20 cellular contexts compared by ENCODE assay signal in the genomic region with DNA sequence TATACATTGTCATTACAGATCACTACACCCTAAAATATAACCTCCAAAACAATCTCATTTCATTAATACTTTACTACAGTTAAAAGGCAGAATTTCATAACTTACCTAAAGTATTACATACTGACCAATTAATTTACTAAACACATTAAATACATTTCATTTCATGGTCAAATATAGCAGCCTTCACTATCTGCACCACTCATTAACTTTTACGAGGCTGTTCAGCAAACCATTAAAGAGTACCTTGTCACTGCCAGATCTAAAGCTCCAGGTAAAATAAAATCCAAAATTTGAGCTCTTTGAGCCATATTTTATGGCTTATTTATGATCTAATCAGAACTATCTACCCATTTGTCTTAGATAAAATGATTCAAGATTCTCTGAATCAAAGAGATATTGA.
DNase-seq lines count a peak whose midpoint lies in the region; ATAC-seq and TF ChIP-seq lines count a peak whose summit lies in the region.
"Had no signal": no experiment of that assay in that cellular context is flagged by ENCODE, and none has a peak within 500 bp of the region (broad histone marks: within the 10 kb centered on the region; RNA-seq: fewer than 3 reads in every experiment).

No MANE protein-coding gene starts in this region.

- POLR2A ChIA-PET in MCF 10A (lab: Yijun Ruan, JAX), result interaction anchor here (1.1 to 5.3 kb wide), 5 partner anchors 9 to 66 kb away, joined by 3 to 45 read pairs (median 4); partner anchors contain the start of gene RBM34

- H3K27me3 Mint-ChIP-seq in MCF 10A (ENCODE audit: insufficient read depth, unreplicated experiment) (no peaks in the 10 kb centered on the region), T-helper 17 cell (no peaks in the 10 kb centered on the region), memory B cell (no peaks in the 10 kb centered on the region)
- no peaks in the 10 kb centered on the region for H3K27me3 Mint-ChIP-seq in stimulated activated naive CD8-positive, alpha-beta T cell treated with anti-CD3 and anti-CD28 coated beads, Interleukin-15, amount 100 ng/mL, for 72 hours

- H3K9me3 Mint-ChIP-seq in MCF 10A (ENCODE audit: unreplicated experiment) (no peaks in the 10 kb centered on the region), memory B cell (no peaks in the 10 kb centered on the region)
- H3K9me3 Mint-ChIP-seq in stimulated activated naive CD8-positive, alpha-beta T cell treated with anti-CD3 and anti-CD28 coated beads, Interleukin-15, amount 100 ng/mL, for 72 hours, result no peaks in the 10 kb centered on the region
- H3K9me3 Mint-ChIP-seq: H9 had no signal

- no peaks in the 10 kb centered on the region for H3K4me1 ChIP-seq in breast epithelium
- no peaks in the 10 kb centered on the region for H3K4me1 ChIP-seq in spleen
- H3K4me1 ChIP-seq: Peyer's patch, SJCRH30 had no signal

- H3K9me3 ChIP-seq in breast epithelium, result no peaks in the 10 kb centered on the region
- no peaks in the 10 kb centered on the region for H3K9me3 ChIP-seq in T-helper 17 cell (ENCODE audit: control insufficient read depth, low read length, poor library complexity, severe bottlenecking)
- no peaks in the 10 kb centered on the region for H3K9me3 ChIP-seq in spleen
- H3K9me3 ChIP-seq: Peyer's patch, SJCRH30 had no signal

- H3K4me3 ChIP-seq in breast epithelium (no peak overlapping the region), spleen (no peak overlapping the region)
- H3K4me3 ChIP-seq: GM12878, Peyer's patch, SJCRH30 had no signal

- H3K36me3 Mint-ChIP-seq in MCF 10A (ENCODE audit: insufficient read depth, unreplicated experiment), result peaks cover 88% of the 10 kb centered on the region
- peaks cover 9% of the 10 kb centered on the region for H3K36me3 Mint-ChIP-seq in T-helper 17 cell (ENCODE audit: low read depth)
- H3K36me3 Mint-ChIP-seq in memory B cell, result peaks cover 15% of the 10 kb centered on the region

- ATAC-seq in T-helper 17 cell (no peak), memory B cell (ENCODE audit: low read depth) (no peak)
- ATAC-seq in stimulated activated naive CD8-positive, alpha-beta T cell treated with anti-CD3 and anti-CD28 coated beads, Interleukin-15, amount 100 ng/mL, for 72 hours, result no peak
- ATAC-seq: GM12878 had no signal

- no TSS peak for BruUV-seq in MCF 10A (replicated peaks; lab: Mats Ljungman, UMichigan)

- intact Hi-C loops in MCF 10A (cut with micrococcal nuclease) (no loop called here), breast epithelium (cut with DNase I; ENCODE audit: low total_unique reads) (no loop called here), spleen (cut with DNase I; ENCODE audit: low total_unique reads) (no loop called here)

- 90 to 98% (median 93%) methylated on average over 1 of the region's 1 CpG for WGBS in spleen, 5 donors

- TF ChIP-seq POLR2A in breast epithelium (IDR thresholded peaks at IDR 0.05) (no peak), spleen (IDR thresholded peaks at IDR 0.05) (no peak)

- H3K36me3 ChIP-seq in breast epithelium (peaks cover 4% of the 10 kb centered on the region), spleen (peaks cover 0 to 100% (median 79%) of the 10 kb centered on the region in 6 donors)

- CTCF ChIA-PET in MCF 10A (lab: Yijun Ruan, JAX), result interaction anchor here (0.7 to 1.6 kb wide), 3 partner anchors 15 to 189 kb away, joined by 4 to 8 read pairs (median 5); no protein-coding TSS in a partner anchor

- H3K4me1 Mint-ChIP-seq in MCF 10A (ENCODE audit: insufficient read depth, unreplicated experiment) (peaks cover 3% of the 10 kb centered on the region), T-helper 17 cell (peaks cover 14% of the 10 kb centered on the region), memory B cell (no peaks in the 10 kb centered on the region)
- no peaks in the 10 kb centered on the region for H3K4me1 Mint-ChIP-seq in stimulated activated naive CD8-positive, alpha-beta T cell treated with anti-CD3 and anti-CD28 coated beads, Interleukin-15, amount 100 ng/mL, for 72 hours
- H3K4me1 Mint-ChIP-seq: H9 had no signal

- H3K27ac ChIP-seq in breast epithelium (no peak overlapping the region), spleen (no peak overlapping the region)
- H3K27ac ChIP-seq: C4-2B, Peyer's patch, SJCRH30 had no signal

- no peaks in the 10 kb centered on the region for H3K27me3 ChIP-seq in breast epithelium
- H3K27me3 ChIP-seq in spleen (replicated peaks in 1 of 7), result no peaks in the 10 kb centered on the region
- H3K27me3 ChIP-seq: Peyer's patch, SJCRH30 had no signal

- TF ChIP-seq CTCF in MCF 10A (IDR thresholded peaks at IDR 0.05; ENCODE audit: unreplicated experiment) (no peak), breast epithelium (IDR thresholded peaks at IDR 0.05) (no peak), spleen (IDR thresholded peaks at IDR 0.05 in 8 of 11, conservative IDR thresholded peaks at IDR 0.05 in 3 of 11) (no peak)

- H3K4me3 Mint-ChIP-seq in MCF 10A (ENCODE audit: unreplicated experiment), result no peak overlapping the region
- no peak overlapping the region for H3K4me3 Mint-ChIP-seq in T-helper 17 cell
- H3K4me3 Mint-ChIP-seq in memory B cell, result no peak overlapping the region
- H3K4me3 Mint-ChIP-seq in stimulated activated naive CD8-positive, alpha-beta T cell treated with anti-CD3 and anti-CD28 coated beads, Interleukin-15, amount 100 ng/mL, for 72 hours, result no peak overlapping the region
- H3K4me3 Mint-ChIP-seq: H9 had no signal

- DNase-seq in MCF 10A (ENCODE audit: unreplicated experiment) (no peak), breast epithelium (ENCODE audit: low spot score in 2 of 2) (no peak), T-helper 17 cell (no peak), memory B cell (ENCODE audit: low spot score in 2 of 2) (no peak), spleen (no peak), OCI-M1 (lab: John Stamatoyannopoulos, UW) (no peak)
- no peak for DNase-seq in stimulated activated naive CD8-positive, alpha-beta T cell treated with anti-CD3 and anti-CD28 coated beads, Interleukin-15, amount 100 ng/mL, for 72 hours
- DNase-seq: DND-41, H9, KG1, MV-4-11, NCI-H1105 treated with DMSO at 0.1 percent for 48 hours, NCI-H2029 treated with DMSO at 0.1 percent for 48 hours, NCI-H226, NCI-H510A treated with DMSO at 0.1 percent for 48 hours, NCI-H748 treated with DMSO at 0.1 percent for 48 hours, Peyer's patch, SJCRH30 had no signal

- H3K27ac Mint-ChIP-seq in MCF 10A (ENCODE audit: low read depth, unreplicated experiment) (peak overlapping the region; percentile 1), T-helper 17 cell (peak overlapping the region; percentile 89), memory B cell (peak overlapping the region; percentile 0)
- peak overlapping the region in 1 of 2 donors; percentile 59 for H3K27ac Mint-ChIP-seq in stimulated activated naive CD8-positive, alpha-beta T cell treated with anti-CD3 and anti-CD28 coated beads, Interleukin-15, amount 100 ng/mL, for 72 hours
